ENCODE assay signal across 8 cellular contexts in the genomic region with DNA sequence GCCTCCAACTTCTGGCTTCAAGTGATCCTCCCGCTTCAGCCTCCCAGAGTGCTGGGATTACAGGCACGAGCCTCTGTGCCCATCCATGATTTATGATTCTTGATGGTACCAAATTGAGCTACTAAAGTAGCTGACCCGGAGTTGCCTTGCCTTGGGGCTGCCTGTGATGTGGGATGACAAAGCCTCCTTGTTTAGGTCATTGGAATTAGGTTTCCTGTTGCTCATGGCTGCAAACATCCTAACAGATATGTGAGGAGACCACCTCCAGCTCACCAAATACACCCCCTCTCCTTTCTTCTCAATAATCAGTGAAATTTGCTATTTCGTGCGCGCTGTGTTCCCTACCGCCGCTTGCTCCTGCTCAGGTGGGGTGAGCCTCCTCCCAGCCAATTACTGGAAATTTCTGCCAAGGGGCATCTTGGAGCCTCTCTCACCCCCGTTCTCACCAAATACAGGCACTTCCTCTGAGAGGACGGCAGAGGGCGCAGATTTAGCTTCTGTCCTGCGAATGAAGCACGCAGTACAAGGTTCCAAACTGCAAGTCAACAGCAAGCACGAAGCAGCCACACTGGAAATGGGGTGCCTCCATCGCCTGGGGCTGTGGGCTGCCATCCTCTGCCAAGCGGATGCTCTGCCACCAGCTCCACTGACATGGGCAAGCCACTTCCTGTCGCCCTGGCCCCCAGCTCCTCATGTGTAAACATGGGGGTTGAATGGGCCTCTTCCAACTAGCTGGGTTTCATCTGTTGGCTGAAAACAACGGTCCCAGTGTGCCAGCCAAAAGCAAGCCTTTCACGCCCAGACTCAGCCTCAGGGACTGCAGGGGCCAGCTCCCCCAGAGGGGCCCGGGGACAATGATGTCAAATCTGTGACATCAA.
DNase-seq lines count a peak whose midpoint lies in the region; ATAC-seq and TF ChIP-seq lines count a peak whose summit lies in the region.

No MANE protein-coding gene starts in this region.

- TF ChIP-seq CTCF in AG09309 (IDR thresholded peaks at IDR 0.05; ENCODE audit: control insufficient read depth, insufficient read depth, low read depth, low read length, missing control alignments): peak; percentile 90
- TF ChIP-seq CTCF in mammary epithelial cell (conservative IDR thresholded peaks at IDR 0.05 in 1 of 2, IDR thresholded peaks at IDR 0.05 in 1 of 2; ENCODE audit: extremely low read depth in 1 of 2, insufficient read depth in 1 of 2, low read depth in 1 of 2, low read length in 2 of 2): peak; percentile 84 to 89

- H3K27ac ChIP-seq in mammary epithelial cell (ENCODE audit: insufficient read depth, low read depth, low read length): no peak overlapping the region

- H3K4me1 ChIP-seq in mammary epithelial cell (ENCODE audit: insufficient read depth, low read length): peaks cover 9% of the 10 kb centered on the region

- no peaks in the 10 kb centered on the region for H4K20me1 ChIP-seq in mammary epithelial cell (ENCODE audit: insufficient read depth, low read length)

- no peaks in the 10 kb centered on the region for H3K79me2 ChIP-seq in mammary epithelial cell (ENCODE audit: insufficient read depth, low read length)

- CTCF ChIA-PET in mammary epithelial cell (lab: Charles Lee; ENCODE audit: low non-redundant PET): interaction anchor here (0.6 to 1.3 kb wide), 3 partner anchors 20 to 104 kb away, joined by 5 to 19 read pairs (median 8); no protein-coding TSS in a partner anchor

- WGBS in mammary epithelial cell (ENCODE audit: low coverage, missing lambda C conversion rate): 12% methylated on average over 11 of the region's 20 CpGs

- in situ Hi-C loops in mammary epithelial cell (cut with MboI; ENCODE audit: low sequenced_read_pairs in 2 of 2): no loop called here

- no peaks in the 10 kb centered on the region for H3K36me3 ChIP-seq in mammary epithelial cell (ENCODE audit: insufficient read depth, low read length)

- no peaks in the 10 kb centered on the region for H3K27me3 ChIP-seq in mammary epithelial cell (ENCODE audit: insufficient read depth, low read length)

- dilution Hi-C loops in mammary epithelial cell (cut with HindIII; ENCODE audit: low sequenced_read_pairs): loop anchor here (5.0 kb wide), 1 partner anchor 60 kb away; no protein-coding TSS in a partner anchor

- intact Hi-C loops in mammary epithelial cell (cut with micrococcal nuclease): loop anchor here (1.0 kb wide), 2 partner anchors 102 to 147 kb away; no protein-coding TSS in a partner anchor

- no TSS peak for BruUV-seq in mammary epithelial cell (replicated peaks; lab: Mats Ljungman, UMichigan)

- no peak for ATAC-seq in HG02981 (IDR thresholded peaks at IDR 0.05; ENCODE audit: unreplicated experiment)

- peak overlapping the region; percentile 56 for H2AFZ ChIP-seq in mammary epithelial cell (ENCODE audit: low read depth, low read length)

- no peaks in the 10 kb centered on the region for H3K9me3 ChIP-seq in mammary epithelial cell (replicated peaks; ENCODE audit: insufficient read depth, low read length)

- H3K9ac ChIP-seq in mammary epithelial cell (ENCODE audit: insufficient read depth, low read length): no peak overlapping the region

- peak overlapping the region; percentile 26 for H3K4me2 ChIP-seq in mammary epithelial cell (ENCODE audit: insufficient read depth, low read depth, low read length)

- H3K4me3 ChIP-seq in AG09309 (ENCODE audit: control insufficient read depth, low read depth, low read length): no peak overlapping the region
- H3K4me3 ChIP-seq in mammary epithelial cell (replicated peaks in 1 of 3; ENCODE audit: insufficient read depth in 1 of 3, low read depth in 2 of 3, low read length in 3 of 3): no peak overlapping the region

- DNase-seq in AG09309 (ENCODE audit: low read depth) (peak; percentile 51), GM19238 (ENCODE audit: insufficient read length, low spot score) (peak; percentile 59), NCI-H2081 treated with DMSO at 0.1 percent for 48 hours (lab: John Stamatoyannopoulos, UW) (peak; percentile 46), mammary epithelial cell (peak; percentile 56), islet precursor cell (peak; percentile 77)
- DNase-seq in activated CD4-positive, CD25-positive, alpha-beta regulatory T cell treated with anti-CD3 and anti-CD28 coated beads, Interleukin-2, amount 50 U/mL, for 16 hours (ENCODE audit: low read depth, low spot score): peak; percentile 52
- DNase-seq in stimulated activated CD4-positive, alpha-beta T cell treated with anti-CD3 and anti-CD28 coated beads, Interleukin-15, amount 100 ng/mL, for 48 hours (ENCODE audit: low read depth in 2 of 2): peak; percentile 46 to 56
